Comparison of ENCODE assay signal across 19 cellular contexts in the genomic region with DNA sequence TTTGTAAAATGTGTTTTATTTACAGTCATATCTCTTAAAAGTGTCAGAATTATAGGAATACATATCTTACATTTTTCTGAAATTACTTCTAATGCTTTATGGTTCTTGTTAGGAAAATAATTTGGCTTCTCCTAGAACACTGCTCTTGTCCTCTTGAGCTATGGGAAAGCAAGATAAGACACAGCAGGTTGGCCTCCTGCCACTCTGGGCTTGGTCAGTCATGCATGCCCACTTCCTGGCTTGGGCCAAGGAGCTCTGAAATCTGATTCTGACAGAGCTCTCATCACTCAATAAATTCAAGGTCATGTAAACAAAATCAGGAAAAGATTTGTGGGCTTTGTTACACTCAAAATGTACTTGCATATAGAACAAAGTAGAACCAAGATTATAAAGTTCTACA.
A peak's percentile ranks its signal among the peaks of the same experiment; 100 is the strongest.
DNase-seq lines count a peak whose midpoint lies in the region; TF ChIP-seq lines count a peak whose summit lies in the region.
"Had no signal": no experiment of that assay in that cellular context is flagged by ENCODE, and none has a peak within 500 bp of the region (broad histone marks: within the 10 kb centered on the region; RNA-seq: fewer than 3 reads in every experiment).

No MANE protein-coding gene starts in this region.

- H3K4me1 ChIP-seq in spleen (peaks cover 0 to 4% (median 0%) of the 10 kb centered on the region in 6 donors), endodermal cell (ENCODE audit: control insufficient read depth, insufficient read depth, low read length) (no peaks in the 10 kb centered on the region)
- H3K4me1 ChIP-seq: Caco-2, sigmoid colon, SJSA1 had no signal

- no peaks in the 10 kb centered on the region for H3K4me1 Mint-ChIP-seq in endodermal cell

- TF ChIP-seq CTCF in spleen (IDR thresholded peaks at IDR 0.05 in 8 of 11, conservative IDR thresholded peaks at IDR 0.05 in 3 of 11) (no peak), endodermal cell (conservative IDR thresholded peaks at IDR 0.05) (no peak)

- peak overlapping the region in 4 of 8 donors; percentile 3 to 27 (median 14) for H3K27ac ChIP-seq in spleen
- no peak overlapping the region for H3K27ac ChIP-seq in endodermal cell (ENCODE audit: low read depth, low read length)
- H3K27ac ChIP-seq: sigmoid colon, SJSA1 had no signal

- no peaks in the 10 kb centered on the region for H3K36me3 Mint-ChIP-seq in endodermal cell (ENCODE audit: low read depth)

- H3K4me3 ChIP-seq in spleen (no peak overlapping the region), endodermal cell (ENCODE audit: low read length) (no peak overlapping the region)
- H3K4me3 ChIP-seq: GM23338, K562, sigmoid colon, SJSA1 had no signal

- H3K27me3 Mint-ChIP-seq in endodermal cell (ENCODE audit: insufficient read depth): peaks cover 2% of the 10 kb centered on the region

- no peak overlapping the region for H3K4me3 Mint-ChIP-seq in endodermal cell
- H3K4me3 Mint-ChIP-seq: GM23338 had no signal

- H3K9me3 ChIP-seq in spleen (peaks cover 0 to 10% (median 0%) of the 10 kb centered on the region in 8 donors), endodermal cell (ENCODE audit: control insufficient read depth, low read length) (no peaks in the 10 kb centered on the region)
- H3K9me3 ChIP-seq: Caco-2, sigmoid colon, SJSA1 had no signal

- peaks cover 2% of the 10 kb centered on the region for H3K9me3 Mint-ChIP-seq in endodermal cell
- H3K9me3 Mint-ChIP-seq: GM23338 had no signal

- intact Hi-C loops in spleen (cut with DNase I; ENCODE audit: low total_unique reads): no loop called here

- DNase-seq in A172 (ENCODE audit: low spot score) (peak; percentile 63), DMS79 (lab: John Stamatoyannopoulos, UW) (peak; percentile 82), NCI-H510A (lab: John Stamatoyannopoulos, UW) (peak; percentile 61), dedifferentiated amniotic fluid mesenchymal stem cell (ENCODE audit: extremely low spot score) (peak; percentile 63), spleen (no peak), NCI-H1436 (lab: John Stamatoyannopoulos, UW) (no peak), endodermal cell (no peak)
- DNase-seq in activated naive CD4-positive, alpha-beta T cell (lab: John Stamatoyannopoulos, UW): no peak
- DNase-seq: activated CD4-positive, alpha-beta T cell treated with anti-CD3 and anti-CD28 coated beads for 1 hour; activated effector memory CD4-positive, alpha-beta T cell treated with anti-CD3 and anti-CD28 coated beads, Interleukin-2, amount 50 U/mL, for 16 hours; amygdala; Caco-2; foreskin fibroblast; left ventricle myocardium superior; occipital lobe; sigmoid colon had no signal

- H3K27me3 ChIP-seq in spleen (replicated peaks in 1 of 7): no peaks in the 10 kb centered on the region
- no peaks in the 10 kb centered on the region for H3K27me3 ChIP-seq in endodermal cell (ENCODE audit: control insufficient read depth, insufficient read depth, low read length, poor library complexity, severe bottlenecking)
- H3K27me3 ChIP-seq: sigmoid colon, SJSA1 had no signal

- H3K27ac Mint-ChIP-seq in endodermal cell: no peak overlapping the region
- H3K27ac Mint-ChIP-seq: GM23338 had no signal

- no peak overlapping the region for H3K9ac ChIP-seq in endodermal cell (ENCODE audit: extremely low read depth, low read length, poor library complexity, severe bottlenecking)

- H3K36me3 ChIP-seq in spleen (no peaks in the 10 kb centered on the region), endodermal cell (ENCODE audit: control insufficient read depth, insufficient read depth, low read length) (no peaks in the 10 kb centered on the region)
- H3K36me3 ChIP-seq: sigmoid colon, SJSA1 had no signal

- TF ChIP-seq POLR2A in spleen (IDR thresholded peaks at IDR 0.05): no peak

Comparison
In these comparisons a context has a peak if more than half of its experiments do, and no peak if none do; other contexts are left out.
1. DNase-seq: peak in A172 (single experiment), DMS79 (single experiment), NCI-H510A (single experiment) and dedifferentiated amniotic fluid mesenchymal stem cell (single experiment); none in spleen (single experiment), NCI-H1436 (single experiment), endodermal cell (single experiment) and activated naive CD4-positive, alpha-beta T cell (0 of 4).